ENCODE assay signal across 20 cellular contexts in genomic region chr6:75460636-75461035, GRCh38. TPM values are rescaled to one million over a fixed set of nuclear protein-coding genes. Genes with fewer than 3 reads are reported as not detected.
DNase-seq lines count a peak whose midpoint lies in the region; ATAC-seq and TF ChIP-seq lines count a peak whose summit lies in the region.
"Had no signal": no experiment of that assay in that cellular context is flagged by ENCODE, and none has a peak within 500 bp of the region (broad histone marks: within the 10 kb centered on the region; RNA-seq: fewer than 3 reads in every experiment).

No MANE protein-coding gene starts in this region.

- peak overlapping the region in 3 of 4 donors; percentile 54 to 65 (median 65) for H3K27ac ChIP-seq in gastrocnemius medialis
- H3K27ac ChIP-seq: PC-9, SJSA1, vagina had no signal

- ATAC-seq in gastrocnemius medialis: no peak
- ATAC-seq in activated CD4-positive, alpha-beta T cell treated with anti-CD3 and anti-CD28 coated beads for 36 hours: no peak
- ATAC-seq: left lobe of liver had no signal

- DNase-seq in AG09309 (ENCODE audit: low read depth): peak; percentile 46
- DNase-seq in adipocyte (ENCODE audit: low read depth): peak; percentile 36
- DNase-seq in fibroblast of pulmonary artery (ENCODE audit: low read depth): peak; percentile 27
- DNase-seq in gastrocnemius medialis: no peak
- DNase-seq in activated CD4-positive, alpha-beta T cell treated with anti-CD3 and anti-CD28 coated beads for 36 hours: no peak
- DNase-seq in activated T-helper 2 cell treated with anti-CD3 and anti-CD28 coated beads, Interferon-gamma antibody, Interleukin-2, Interleukin-4, amounts not matched to agents 10 μg/mL and 5 μg/mL and 100 μg/mL, durations not matched to agents 14 hours and 24 hours and 36 hours (ENCODE audit: low spot score): no peak
- no peak for DNase-seq in HEK293T (ENCODE audit: extremely low spot score)
- no peak for DNase-seq in stimulated activated CD4-positive, alpha-beta T cell treated with anti-CD3 and anti-CD28 coated beads, Interleukin-2, amount 100 ng/mL, for 48 hours
- DNase-seq: activated CD8-positive, alpha-beta memory T cell treated with anti-CD3 and anti-CD28 coated beads, Interleukin-2, amount 50 U/mL, for 48 hours; activated effector memory CD4-positive, alpha-beta T cell treated with anti-CD3 and anti-CD28 coated beads, Interleukin-2, amount 50 U/mL, for 16 hours; amygdala; DMS79 treated with DMSO at 0.1 percent for 48 hours; NCI-H1417 treated with DMSO at 0.1 percent for 48 hours; NCI-H2171; PC-9; stomach had no signal

- in situ Hi-C loops in gastrocnemius medialis (cut with MboI; ENCODE audit: low sequenced_read_pairs in 4 of 4): no loop called here

- H3K4me3 Mint-ChIP-seq in activated CD4-positive, alpha-beta T cell treated with anti-CD3 and anti-CD28 coated beads for 36 hours: no peak overlapping the region
- no peak overlapping the region for H3K4me3 Mint-ChIP-seq in activated T-helper 2 cell treated with anti-CD3 and anti-CD28 coated beads, Interferon-gamma antibody, Interleukin-2, Interleukin-4, amounts not matched to agents 10 μg/mL and 5 μg/mL and 100 μg/mL, durations not matched to agents 14 hours and 24 hours and 36 hours (ENCODE audit: low read depth)
- H3K4me3 Mint-ChIP-seq: T-helper 1 cell treated with Interleukin-12 subunit alpha and Interleukin-12 subunit beta and Interleukin-4 antibody, amounts not matched to agents 30 μg/mL and 1 μg/mL, for 36 hours had no signal

- H3K27me3 Mint-ChIP-seq in activated CD4-positive, alpha-beta T cell treated with anti-CD3 and anti-CD28 coated beads for 36 hours: peaks cover 7% of the 10 kb centered on the region
- H3K27me3 Mint-ChIP-seq in activated T-helper 2 cell treated with anti-CD3 and anti-CD28 coated beads, Interferon-gamma antibody, Interleukin-2, Interleukin-4, amounts not matched to agents 10 μg/mL and 5 μg/mL and 100 μg/mL, durations not matched to agents 14 hours and 24 hours and 36 hours (ENCODE audit: low read depth): peaks cover 5% of the 10 kb centered on the region

- no peak for TF ChIP-seq CTCF in AG09309 (IDR thresholded peaks at IDR 0.05; ENCODE audit: control insufficient read depth, insufficient read depth, low read depth, low read length, missing control alignments)
- TF ChIP-seq CTCF in fibroblast of pulmonary artery (IDR thresholded peaks at IDR 0.05; ENCODE audit: low read length, missing control alignments): no peak
- TF ChIP-seq CTCF in gastrocnemius medialis (IDR thresholded peaks at IDR 0.05 in 4 of 5, conservative IDR thresholded peaks at IDR 0.05 in 1 of 5): no peak

- no peak for TF ChIP-seq POLR2A in gastrocnemius medialis (IDR thresholded peaks at IDR 0.05)

- CTCF ChIA-PET in activated CD4-positive, alpha-beta T cell treated with anti-CD3 and anti-CD28 coated beads for 36 hours (lab: Charles Lee): no interaction called here
- CTCF ChIA-PET in HEK293T (lab: Yijun Ruan, JAX): no interaction called here

- POLR2A ChIA-PET in activated CD4-positive, alpha-beta T cell treated with anti-CD3 and anti-CD28 coated beads for 36 hours (lab: Charles Lee): no interaction called here
- POLR2A ChIA-PET in HEK293T (lab: Yijun Ruan, JAX): no interaction called here

- intact Hi-C loops in gastrocnemius medialis (cut with DNase I; ENCODE audit: low total_unique reads): no loop called here
- intact Hi-C loops in activated CD4-positive, alpha-beta T cell treated with anti-CD3 and anti-CD28 coated beads for 36 hours (cut with DNase I, micrococcal nuclease): no loop called here
- intact Hi-C loops in activated T-helper 2 cell treated with anti-CD3 and anti-CD28 coated beads, Interferon-gamma antibody, Interleukin-2, Interleukin-4, amounts not matched to agents 10 μg/mL and 5 μg/mL and 100 μg/mL, durations not matched to agents 14 hours and 24 hours and 36 hours (cut with micrococcal nuclease): no loop called here

- no peak overlapping the region for H3K27ac Mint-ChIP-seq in activated CD4-positive, alpha-beta T cell treated with anti-CD3 and anti-CD28 coated beads for 36 hours
- H3K27ac Mint-ChIP-seq in activated T-helper 2 cell treated with anti-CD3 and anti-CD28 coated beads, Interferon-gamma antibody, Interleukin-2, Interleukin-4, amounts not matched to agents 10 μg/mL and 5 μg/mL and 100 μg/mL, durations not matched to agents 14 hours and 24 hours and 36 hours: no peak overlapping the region
- H3K27ac Mint-ChIP-seq: T-helper 1 cell treated with Interleukin-12 subunit alpha and Interleukin-12 subunit beta and Interleukin-4 antibody, amounts not matched to agents 30 μg/mL and 1 μg/mL, for 36 hours had no signal

- no peaks in the 10 kb centered on the region for H3K4me1 Mint-ChIP-seq in activated CD4-positive, alpha-beta T cell treated with anti-CD3 and anti-CD28 coated beads for 36 hours
- no peaks in the 10 kb centered on the region for H3K4me1 Mint-ChIP-seq in activated T-helper 2 cell treated with anti-CD3 and anti-CD28 coated beads, Interferon-gamma antibody, Interleukin-2, Interleukin-4, amounts not matched to agents 10 μg/mL and 5 μg/mL and 100 μg/mL, durations not matched to agents 14 hours and 24 hours and 36 hours (ENCODE audit: low read depth)

- H3K4me1 ChIP-seq in adipocyte (ENCODE audit: control insufficient read depth, insufficient read depth, low read length) (peaks cover 29% of the 10 kb centered on the region), gastrocnemius medialis (peaks cover 77 to 80% of the 10 kb centered on the region in 2 donors)
- H3K4me1 ChIP-seq: SJSA1, vagina had no signal

- H3K36me3 Mint-ChIP-seq in activated CD4-positive, alpha-beta T cell treated with anti-CD3 and anti-CD28 coated beads for 36 hours (ENCODE audit: low read depth): no peaks in the 10 kb centered on the region
- no peaks in the 10 kb centered on the region for H3K36me3 Mint-ChIP-seq in activated T-helper 2 cell treated with anti-CD3 and anti-CD28 coated beads, Interferon-gamma antibody, Interleukin-2, Interleukin-4, amounts not matched to agents 10 μg/mL and 5 μg/mL and 100 μg/mL, durations not matched to agents 14 hours and 24 hours and 36 hours (ENCODE audit: low read depth)

- peak overlapping the region; percentile 30 for H3K9ac ChIP-seq in adipocyte (ENCODE audit: low read length)

- H3K27me3 ChIP-seq in adipocyte (replicated peaks; ENCODE audit: control insufficient read depth, insufficient read depth, low read length): no peaks in the 10 kb centered on the region
- no peaks in the 10 kb centered on the region for H3K27me3 ChIP-seq in gastrocnemius medialis
- H3K27me3 ChIP-seq: SJSA1, stomach, vagina had no signal

- H3K36me3 ChIP-seq in adipocyte (ENCODE audit: control insufficient read depth, insufficient read depth, low read length, severe bottlenecking) (no peaks in the 10 kb centered on the region), gastrocnemius medialis (no peaks in the 10 kb centered on the region)
- H3K36me3 ChIP-seq: SJSA1, stomach, vagina had no signal

- no peaks in the 10 kb centered on the region for H3K9me3 Mint-ChIP-seq in activated CD4-positive, alpha-beta T cell treated with anti-CD3 and anti-CD28 coated beads for 36 hours (ENCODE audit: low read depth)
- H3K9me3 Mint-ChIP-seq in activated T-helper 2 cell treated with anti-CD3 and anti-CD28 coated beads, Interferon-gamma antibody, Interleukin-2, Interleukin-4, amounts not matched to agents 10 μg/mL and 5 μg/mL and 100 μg/mL, durations not matched to agents 14 hours and 24 hours and 36 hours: no peaks in the 10 kb centered on the region
- H3K9me3 Mint-ChIP-seq: T-helper 1 cell treated with Interleukin-12 subunit alpha and Interleukin-12 subunit beta and Interleukin-4 antibody, amounts not matched to agents 30 μg/mL and 1 μg/mL, for 36 hours had no signal

- H3K4me3 ChIP-seq in AG09309 (ENCODE audit: control insufficient read depth, low read depth, low read length) (no peak overlapping the region), adipocyte (ENCODE audit: low read length) (peak overlapping the region; percentile 40), fibroblast of pulmonary artery (replicated peaks; ENCODE audit: low read depth, low read length) (no peak overlapping the region), gastrocnemius medialis (no peak overlapping the region)
- H3K4me3 ChIP-seq: PC-9, SJSA1, stomach, vagina had no signal

- H3K9me3 ChIP-seq in adipocyte (ENCODE audit: control insufficient read depth, low read length) (no peaks in the 10 kb centered on the region), gastrocnemius medialis (no peaks in the 10 kb centered on the region)
- H3K9me3 ChIP-seq: SJSA1, stomach, vagina had no signal

TF ChIP-seq in HEK293T, 16 proteins besides CTCF, POLR2A, EP300 and RAD21:
- TF ChIP-seq ARNT (IDR thresholded peaks at IDR 0.05): no peak
- no peak for TF ChIP-seq TARDBP (IDR thresholded peaks at IDR 0.05)
- TF ChIP-seq HDGF (IDR thresholded peaks at IDR 0.05; ENCODE audit: borderline replicate concordance): no peak
- TF ChIP-seq FOXM1 (IDR thresholded peaks at IDR 0.05; ENCODE audit: borderline replicate concordance): no peak
- no peak for TF ChIP-seq ZNF384 (IDR thresholded peaks at IDR 0.05)
- no peak for TF ChIP-seq BHLHE40 (IDR thresholded peaks at IDR 0.05; ENCODE audit: borderline replicate concordance)

RNA-seq across cellular contexts. Expression of gene FILIP1, which starts 33.0 kb away (rescaled TPM):
- 100 to 1,000 TPM in 2 of 4 donors, 10 to 100 TPM in 2; 57.5 to 123 (median 93.8) TPM for total RNA-seq in gastrocnemius medialis
- total RNA-seq in activated CD4-positive, alpha-beta T cell treated with anti-CD3 and anti-CD28 coated beads for 36 hours: not detected
- total RNA-seq in activated T-helper 2 cell treated with anti-CD3 and anti-CD28 coated beads, Interferon-gamma antibody, Interleukin-2, Interleukin-4, amounts not matched to agents 10 μg/mL and 5 μg/mL and 100 μg/mL, durations not matched to agents 14 hours and 24 hours and 36 hours: not detected in 2 replicates

Comparison
In these comparisons a context has a peak if more than half of its experiments do, and no peak if none do; other contexts are left out.
1. DNase-seq: peak in AG09309 (single experiment), adipocyte (single experiment) and fibroblast of pulmonary artery (single experiment); none in gastrocnemius medialis (0 of 2), activated CD4-positive, alpha-beta T cell treated with anti-CD3 and anti-CD28 coated beads for 36 hours (single experiment), activated T-helper 2 cell treated with anti-CD3 and anti-CD28 coated beads, Interferon-gamma antibody, Interleukin-2, Interleukin-4, amounts not matched to agents 10 μg/mL and 5 μg/mL and 100 μg/mL, durations not matched to agents 14 hours and 24 hours and 36 hours (single experiment), HEK293T (single experiment) and stimulated activated CD4-positive, alpha-beta T cell treated with anti-CD3 and anti-CD28 coated beads, Interleukin-2, amount 100 ng/mL, for 48 hours (0 of 2).
2. RNA of gene FILIP1, which starts 33.0 kb away (total RNA-seq): 57.5 to 123 TPM in gastrocnemius medialis; not detected in activated T-helper 2 cell treated with anti-CD3 and anti-CD28 coated beads, Interferon-gamma antibody, Interleukin-2, Interleukin-4, amounts not matched to agents 10 μg/mL and 5 μg/mL and 100 μg/mL, durations not matched to agents 14 hours and 24 hours and 36 hours and not detected in activated CD4-positive, alpha-beta T cell treated with anti-CD3 and anti-CD28 coated beads for 36 hours; every median in the first group is over 10 times any median in the second.